10 cellular contexts compared by ENCODE assay signal in the genomic region with DNA sequence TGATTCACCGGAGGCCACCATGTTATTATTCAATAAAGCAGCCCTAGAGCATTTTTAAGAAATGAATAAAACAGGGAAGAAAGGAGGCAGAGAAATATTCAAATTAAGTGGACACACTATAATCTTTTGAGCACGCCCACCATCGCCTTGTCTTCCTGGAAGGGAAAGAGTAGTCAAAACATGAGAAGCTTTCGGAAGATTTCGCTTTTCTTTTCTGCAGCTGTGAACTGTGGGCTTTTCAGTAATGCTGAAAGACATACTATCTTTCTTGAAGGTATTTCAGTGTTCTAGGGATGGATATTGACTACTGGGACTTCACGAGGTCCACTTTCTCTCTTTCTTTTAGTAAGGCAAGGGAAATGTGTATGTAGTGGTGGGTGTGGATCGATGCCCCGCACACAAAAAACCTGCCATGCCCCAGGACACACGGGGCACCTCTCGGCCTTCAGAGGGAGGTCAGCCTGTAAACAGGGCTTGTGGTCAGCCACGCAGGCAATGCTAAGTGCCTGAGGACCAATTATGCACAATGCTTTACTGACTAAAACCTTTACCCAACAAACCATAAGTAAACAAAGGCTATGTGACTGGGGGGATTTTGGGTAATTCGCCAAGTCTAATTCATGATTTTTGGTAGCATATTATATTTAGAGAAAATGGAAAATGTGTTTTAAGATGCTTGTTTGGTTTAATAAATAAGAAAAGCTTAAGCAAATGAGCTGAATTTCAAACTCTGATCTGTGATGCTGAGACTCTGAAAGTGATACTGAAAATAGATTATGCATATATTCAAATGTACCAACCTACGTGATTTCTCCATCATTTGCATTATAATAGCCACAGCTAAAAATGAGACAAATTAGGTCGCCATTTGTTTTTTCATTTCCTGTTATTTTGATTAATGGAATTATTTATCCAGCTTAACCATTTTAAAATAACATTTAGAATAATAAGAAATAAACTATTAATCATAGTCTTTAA.
A peak's percentile ranks its signal among the peaks of the same experiment; 100 is the strongest.
DNase-seq lines count a peak whose midpoint lies in the region; ATAC-seq lines count a peak whose summit lies in the region.
"Had no signal": no experiment of that assay in that cellular context is flagged by ENCODE, and none has a peak within 500 bp of the region (broad histone marks: within the 10 kb centered on the region; RNA-seq: fewer than 3 reads in every experiment).

No MANE protein-coding gene starts in this region.

- ATAC-seq in GM18498 (IDR thresholded peaks at IDR 0.05; ENCODE audit: unreplicated experiment) (peak; percentile 85), GM19372 (IDR thresholded peaks at IDR 0.05; ENCODE audit: low read depth, unreplicated experiment) (peak; percentile 86), HG02970 (IDR thresholded peaks at IDR 0.05; ENCODE audit: low FRiP score, unreplicated experiment) (peak; percentile 80), left ventricle myocardium superior (no peak)

- H3K27me3 Mint-ChIP-seq in activated CD4-positive, alpha-beta memory T cell treated with anti-CD3 and anti-CD28 coated beads, Interleukin-2, amount 10 ng/mL, durations not matched to agents 7 days and 5 days: peaks cover 12% of the 10 kb centered on the region

- peaks cover 19% of the 10 kb centered on the region for H3K4me1 Mint-ChIP-seq in activated CD4-positive, alpha-beta memory T cell treated with anti-CD3 and anti-CD28 coated beads, Interleukin-2, amount 10 ng/mL, durations not matched to agents 7 days and 5 days
- H3K4me1 Mint-ChIP-seq: central memory CD8-positive, alpha-beta T cell had no signal

- peak overlapping the region; percentile 19 for H3K27ac Mint-ChIP-seq in activated CD4-positive, alpha-beta memory T cell treated with anti-CD3 and anti-CD28 coated beads, Interleukin-2, amount 10 ng/mL, durations not matched to agents 7 days and 5 days

- H3K4me3 Mint-ChIP-seq in activated CD4-positive, alpha-beta memory T cell treated with anti-CD3 and anti-CD28 coated beads, Interleukin-2, amount 10 ng/mL, durations not matched to agents 7 days and 5 days: no peak overlapping the region
- H3K4me3 Mint-ChIP-seq: central memory CD8-positive, alpha-beta T cell had no signal

- intact Hi-C loops in head of caudate nucleus (cut with DNase I) (no loop called here), left ventricle myocardium superior (cut with micrococcal nuclease) (no loop called here)

- POLR2A ChIA-PET in activated CD4-positive, alpha-beta memory T cell treated with anti-CD3 and anti-CD28 coated beads, Interleukin-2, amount 10 ng/mL, durations not matched to agents 7 days and 5 days (lab: Charles Lee): no interaction called here

- H3K9me3 Mint-ChIP-seq in activated CD4-positive, alpha-beta memory T cell treated with anti-CD3 and anti-CD28 coated beads, Interleukin-2, amount 10 ng/mL, durations not matched to agents 7 days and 5 days: no peaks in the 10 kb centered on the region
- H3K9me3 Mint-ChIP-seq: central memory CD8-positive, alpha-beta T cell had no signal

- CTCF ChIA-PET in activated CD4-positive, alpha-beta memory T cell treated with anti-CD3 and anti-CD28 coated beads, Interleukin-2, amount 10 ng/mL, durations not matched to agents 7 days and 5 days (lab: Charles Lee): no interaction called here

- no peak for DNase-seq in activated CD4-positive, alpha-beta memory T cell treated with anti-CD3 and anti-CD28 coated beads, Interleukin-2, amount 10 ng/mL, durations not matched to agents 7 days and 5 days
- DNase-seq in NOMO-1 treated with DMSO at 0.1 percent for 48 hours (lab: John Stamatoyannopoulos, UW; ENCODE audit: unreplicated experiment) (no peak), head of caudate nucleus (no peak), NCI-H2227 (lab: John Stamatoyannopoulos, UW; ENCODE audit: unreplicated experiment) (no peak), left ventricle myocardium superior (no peak)
- DNase-seq: NCI-H526 treated with DMSO at 0.1 percent for 48 hours had no signal

- no peaks in the 10 kb centered on the region for H3K36me3 Mint-ChIP-seq in activated CD4-positive, alpha-beta memory T cell treated with anti-CD3 and anti-CD28 coated beads, Interleukin-2, amount 10 ng/mL, durations not matched to agents 7 days and 5 days (ENCODE audit: low read depth)
